Comparison of ENCODE assay signal across 1 cellular context in genomic region chr16:4393243-4393606, GRCh38.
TF ChIP-seq lines count a peak whose summit lies in the region.

No MANE protein-coding gene starts in this region.

TF ChIP-seq in WTC11, 78 proteins besides CTCF, POLR2A, EP300 and RAD21 (continued from another document):
- no peak for TF ChIP-seq E2F4 (CRISPR knock-in tag; IDR thresholded peaks at IDR 0.05; ENCODE audit: borderline replicate concordance, low read depth)
- TF ChIP-seq MAX (CRISPR knock-in tag; IDR thresholded peaks at IDR 0.05), result no peak
